Comparison of ENCODE assay signal across 9 cellular contexts in the genomic region with DNA sequence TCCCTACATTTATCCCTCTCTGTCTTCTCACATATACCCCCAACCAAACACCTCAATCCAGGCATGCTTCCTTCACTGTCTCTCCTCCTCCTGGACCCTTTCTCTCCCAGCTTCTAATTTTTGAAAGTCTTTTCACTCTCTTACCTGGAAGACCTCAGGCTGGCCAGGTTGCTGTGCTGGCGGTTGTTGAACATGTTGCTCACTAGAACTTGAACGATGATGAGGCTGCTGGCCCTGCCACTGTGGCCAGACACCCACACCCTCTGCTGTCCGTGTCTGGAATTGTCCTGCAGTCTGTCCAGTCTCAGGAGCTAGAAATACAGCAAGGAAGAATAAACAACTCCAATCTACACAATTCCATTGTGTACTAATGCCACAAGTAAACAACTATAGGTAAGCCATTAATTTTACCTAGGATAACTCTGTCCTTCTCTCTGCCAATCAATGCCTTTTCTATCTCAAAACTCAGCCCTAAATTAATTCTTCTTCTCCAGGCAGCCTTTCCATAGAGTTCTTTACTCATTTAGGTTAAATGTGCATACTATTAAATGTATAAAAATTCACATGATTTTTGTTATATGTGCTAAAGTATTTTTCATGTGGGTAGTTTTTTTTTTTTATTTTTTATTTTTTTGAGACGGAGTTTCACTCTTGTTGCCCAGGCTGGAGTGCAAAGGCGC. TPM values are rescaled to one million over a fixed set of nuclear protein-coding genes. Genes with fewer than 3 reads are reported as not detected.
DNase-seq lines count a peak whose midpoint lies in the region; ATAC-seq and TF ChIP-seq lines count a peak whose summit lies in the region.
"Had no signal": no experiment of that assay in that cellular context is flagged by ENCODE, and none has a peak within 500 bp of the region (broad histone marks: within the 10 kb centered on the region; RNA-seq: fewer than 3 reads in every experiment).

No MANE protein-coding gene starts in this region.

- DNase-seq in DMS114 treated with DMSO at 0.1 percent for 48 hours (lab: John Stamatoyannopoulos, UW; ENCODE audit: unreplicated experiment) (peak; percentile 71), HK-2 (ENCODE audit: unreplicated experiment) (peak; percentile 54), dedifferentiated amniotic fluid mesenchymal stem cell (ENCODE audit: extremely low spot score) (peak; percentile 59), lung (ENCODE audit: low spot score) (peak; percentile 72), aorta (peak; percentile 70 to 77)
- no peak for DNase-seq in activated CD4-positive, CD25-positive, alpha-beta regulatory T cell treated with anti-CD3 and anti-CD28 coated beads, Interleukin-2, amount 50 U/mL, for 72 hours

- H3K9ac ChIP-seq in OCI-LY1 (ENCODE audit: low read length): no peak overlapping the region

- no peak overlapping the region for H3K4me3 ChIP-seq in OCI-LY1 (ENCODE audit: low read depth, low read length, poor library complexity, severe bottlenecking)
- H3K4me3 ChIP-seq in lung: no peak overlapping the region
- no peak overlapping the region for H3K4me3 ChIP-seq in aorta (ENCODE audit: low read length in 2 of 2)

- H3K9me3 ChIP-seq in OCI-LY1 (ENCODE audit: low read length): no peaks in the 10 kb centered on the region
- H3K9me3 ChIP-seq in lung (ENCODE audit: control insufficient read depth in 2 of 2, insufficient read depth in 1 of 2, low read length in 1 of 2): no peaks in the 10 kb centered on the region
- no peaks in the 10 kb centered on the region for H3K9me3 ChIP-seq in aorta (ENCODE audit: control insufficient read depth, low read length)

- no peak overlapping the region for H3K4me2 ChIP-seq in OCI-LY1 (ENCODE audit: low read length)

- WGBS in lung, 2 donors: 55 to 74% methylated on average over 5 of the region's 5 CpGs
- 45 to 47% methylated on average over 5 of the region's 5 CpGs for WGBS in aorta, 2 donors

- H3K79me2 ChIP-seq in OCI-LY1 (ENCODE audit: insufficient read depth, low read length): no peaks in the 10 kb centered on the region

- H3K27ac ChIP-seq in OCI-LY1 (ENCODE audit: low read depth, low read length, poor library complexity, severe bottlenecking) (no peak overlapping the region), lung (ENCODE audit: low read depth in 1 of 2, low read length in 1 of 2) (no peak overlapping the region), aorta (ENCODE audit: low read depth in 1 of 2, low read length in 2 of 2) (no peak overlapping the region)

- no peak overlapping the region for H2AFZ ChIP-seq in OCI-LY1 (ENCODE audit: low read length)

- peak; percentile 65 for TF ChIP-seq CTCF in OCI-LY1 (IDR thresholded peaks at IDR 0.05; ENCODE audit: low read length)
- TF ChIP-seq CTCF in lung (IDR thresholded peaks at IDR 0.05; ENCODE audit: control extremely low read depth, extremely low read depth): peak; percentile 46

- ATAC-seq in lung (ENCODE audit: insufficient read depth, low FRiP score): peak; percentile 85
- peak; percentile 75 for ATAC-seq in aorta (ENCODE audit: low FRiP score)
- no peak for ATAC-seq in GM21737 (IDR thresholded peaks at IDR 0.05; ENCODE audit: unreplicated experiment)
- ATAC-seq: T-cell had no signal

- no peaks in the 10 kb centered on the region for H4K20me1 ChIP-seq in OCI-LY1 (ENCODE audit: insufficient read depth, low read length)

- intact Hi-C loops in aorta (cut with DNase I): no loop called here

- H3K9me2 ChIP-seq in OCI-LY1 (ENCODE audit: low read depth, low read length): no peaks in the 10 kb centered on the region

- H3K4me1 ChIP-seq in OCI-LY1 (ENCODE audit: insufficient read depth, low read length, severe bottlenecking) (no peaks in the 10 kb centered on the region), lung (ENCODE audit: control insufficient read depth in 2 of 2, insufficient read depth in 2 of 2, low read length in 2 of 2) (peaks cover 0 to under 1% of the 10 kb centered on the region in 2 donors), aorta (ENCODE audit: control insufficient read depth in 1 of 2, insufficient read depth in 2 of 2, low read length in 2 of 2) (no peaks in the 10 kb centered on the region)

- H3K27me3 ChIP-seq in OCI-LY1 (ENCODE audit: insufficient read depth, low read length): no peaks in the 10 kb centered on the region
- no peaks in the 10 kb centered on the region for H3K27me3 ChIP-seq in lung (ENCODE audit: control insufficient read depth, insufficient read depth)
- no peaks in the 10 kb centered on the region for H3K27me3 ChIP-seq in aorta (ENCODE audit: control insufficient read depth in 1 of 2, insufficient read depth in 2 of 2, low read length in 1 of 2)

- H3F3A ChIP-seq in OCI-LY1 (ENCODE audit: insufficient read depth, low read length): no peaks in the 10 kb centered on the region

- H3K36me3 ChIP-seq in OCI-LY1 (ENCODE audit: insufficient read depth, low read length) (peaks cover 64% of the 10 kb centered on the region), lung (ENCODE audit: control insufficient read depth in 2 of 2, insufficient read depth in 2 of 2, low read length in 2 of 2) (peaks cover 29 to 45% of the 10 kb centered on the region in 2 donors), aorta (ENCODE audit: control insufficient read depth in 1 of 2, insufficient read depth in 2 of 2, low read length in 1 of 2) (peaks cover 6 to 23% of the 10 kb centered on the region in 2 donors)

RNA-seq across cellular contexts. Expression of a gene that starts 5.1 kb away (rescaled TPM):
- total RNA-seq in lung: 10 to 100 TPM; 11.1 to 25.7 TPM
- polyA plus RNA-seq in lung: 10 to 100 TPM in 1 of 2 donors, 1 to 10 TPM in 1; 5.2 to 17.5 TPM
- 100 to 1,000 TPM in 1 of 2 donors, 10 to 100 TPM in 1; 50.0 to 107 TPM for total RNA-seq in aorta
- polyA plus RNA-seq in aorta: 100 to 1,000 TPM in 1 of 2 donors, 10 to 100 TPM in 1; 75.0 to 115 TPM

RNA-seq across cellular contexts. Expression of a gene that starts 47.6 kb away (rescaled TPM):
- total RNA-seq in lung (100 to 1,000 TPM; 244 to 293 TPM), aorta (100 to 1,000 TPM in 1 of 2 donors, 10 to 100 TPM in 1; 68.2 to 128 TPM)
- polyA plus RNA-seq in lung (100 to 1,000 TPM in 1 of 2 donors, 10 to 100 TPM in 1; 79.2 to 516 TPM), aorta (10 to 100 TPM; 16.8 to 94.4 TPM)
